10 cellular contexts compared by ENCODE assay signal in genomic region chr5:122421379-122422081, GRCh38.
DNase-seq lines count a peak whose midpoint lies in the region; ATAC-seq lines count a peak whose summit lies in the region.
"Had no signal": no experiment of that assay in that cellular context is flagged by ENCODE, and none has a peak within 500 bp of the region (broad histone marks: within the 10 kb centered on the region; RNA-seq: fewer than 3 reads in every experiment).

No MANE protein-coding gene starts in this region.

- H3K4me1 Mint-ChIP-seq in activated naive CD4-positive, alpha-beta T cell treated with anti-CD3 and anti-CD28 coated beads, Interleukin-2, amount 10 ng/mL, durations not matched to agents 7 days and 5 days: no peaks in the 10 kb centered on the region
- H3K4me1 Mint-ChIP-seq: IgD-negative memory B cell had no signal

- no peaks in the 10 kb centered on the region for H3K9me3 Mint-ChIP-seq in activated naive CD4-positive, alpha-beta T cell treated with anti-CD3 and anti-CD28 coated beads, Interleukin-2, amount 10 ng/mL, durations not matched to agents 7 days and 5 days
- H3K9me3 Mint-ChIP-seq: IgD-negative memory B cell had no signal

- peaks cover under 1% of the 10 kb centered on the region for H3K27me3 Mint-ChIP-seq in activated naive CD4-positive, alpha-beta T cell treated with anti-CD3 and anti-CD28 coated beads, Interleukin-2, amount 10 ng/mL, durations not matched to agents 7 days and 5 days

- DNase-seq in left kidney (ENCODE audit: low read depth, low spot score) (peak; percentile 71), occipital lobe (lab: John Stamatoyannopoulos, UW) (no peak), H4 (ENCODE audit: low spot score) (no peak), CD1c-positive myeloid dendritic cell (ENCODE audit: extremely low spot score) (no peak)
- DNase-seq in activated naive CD4-positive, alpha-beta T cell treated with anti-CD3 and anti-CD28 coated beads, Interleukin-2, amount 10 ng/mL, durations not matched to agents 7 days and 5 days: no peak
- DNase-seq: NCI-H226 had no signal

- CTCF ChIA-PET in activated naive CD4-positive, alpha-beta T cell treated with anti-CD3 and anti-CD28 coated beads, Interleukin-2, amount 10 ng/mL, durations not matched to agents 7 days and 5 days (lab: Charles Lee): no interaction called here

- H3K4me3 Mint-ChIP-seq in activated naive CD4-positive, alpha-beta T cell treated with anti-CD3 and anti-CD28 coated beads, Interleukin-2, amount 10 ng/mL, durations not matched to agents 7 days and 5 days: no peak overlapping the region
- H3K4me3 Mint-ChIP-seq: IgD-negative memory B cell had no signal

- peak; percentile 78 for ATAC-seq in GM18909 (IDR thresholded peaks at IDR 0.05; ENCODE audit: poor library complexity, unreplicated experiment)
- ATAC-seq in GM21619 (IDR thresholded peaks at IDR 0.05; ENCODE audit: unreplicated experiment): peak; percentile 86
- peak; percentile 63 for ATAC-seq in HG03108 (IDR thresholded peaks at IDR 0.05; ENCODE audit: unreplicated experiment)

- no peak overlapping the region for H3K27ac Mint-ChIP-seq in activated naive CD4-positive, alpha-beta T cell treated with anti-CD3 and anti-CD28 coated beads, Interleukin-2, amount 10 ng/mL, durations not matched to agents 7 days and 5 days
- H3K27ac Mint-ChIP-seq: IgD-negative memory B cell had no signal

- no peaks in the 10 kb centered on the region for H3K36me3 Mint-ChIP-seq in activated naive CD4-positive, alpha-beta T cell treated with anti-CD3 and anti-CD28 coated beads, Interleukin-2, amount 10 ng/mL, durations not matched to agents 7 days and 5 days
- H3K36me3 Mint-ChIP-seq: IgD-negative memory B cell had no signal
